1 cellular context compared by ENCODE assay signal in genomic region chr9:136418182-136419091, GRCh38.
A peak's percentile ranks its signal among the peaks of the same experiment; 100 is the strongest.
TF ChIP-seq lines count a peak whose summit lies in the region.

No MANE protein-coding gene starts in this region.

TF ChIP-seq in liver, 16 proteins besides CTCF, POLR2A, EP300 and RAD21 (continued from another document):
- peak; percentile 70 for TF ChIP-seq REST (IDR thresholded peaks at IDR 0.05)
